9 cellular contexts compared by ENCODE assay signal in the genomic region with DNA sequence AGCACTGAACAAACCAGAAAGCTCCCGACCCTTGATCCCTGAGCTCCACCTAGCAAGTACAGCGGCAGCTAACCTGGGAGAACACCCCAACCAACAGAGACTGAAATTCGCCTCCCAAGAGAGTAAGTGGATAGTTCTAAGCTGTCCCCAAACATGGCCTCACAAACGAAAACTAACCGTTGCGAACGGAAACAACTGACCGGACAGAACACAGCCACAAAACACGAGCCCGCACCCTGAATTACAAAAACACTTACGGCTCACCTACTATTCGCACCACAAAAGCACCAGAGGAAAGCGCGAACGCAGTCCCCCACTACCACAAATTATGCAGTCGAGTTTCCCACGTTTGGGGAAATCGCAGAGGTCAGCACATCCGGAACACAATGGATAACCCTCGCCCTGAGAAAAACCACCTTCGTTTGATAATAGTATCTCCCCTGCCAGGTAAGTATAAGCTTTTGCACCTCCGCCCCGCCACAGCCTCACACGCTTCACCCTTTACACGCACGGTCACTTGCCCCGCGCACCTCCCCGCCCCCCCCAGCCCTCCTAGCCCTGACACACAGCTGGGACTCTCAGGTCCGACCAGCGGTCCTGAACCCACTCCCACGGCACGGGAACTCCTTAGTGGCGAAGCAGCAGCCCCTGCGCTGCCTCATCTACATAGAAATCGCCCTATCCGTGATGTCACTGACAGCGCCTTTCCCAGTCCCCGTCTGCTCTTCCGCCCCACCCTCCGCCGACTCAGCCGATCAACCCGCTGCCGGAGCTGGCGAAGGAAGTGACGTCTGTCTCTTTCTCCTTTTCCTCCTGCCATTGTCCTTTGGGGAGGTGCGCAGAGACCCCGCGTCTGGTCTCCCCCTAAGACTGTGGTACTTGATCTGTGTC. TPM values are rescaled to one million over a fixed set of nuclear protein-coding genes. Genes with fewer than 3 reads are reported as not detected.
DNase-seq lines count a peak whose midpoint lies in the region; ATAC-seq and TF ChIP-seq lines count a peak whose summit lies in the region.
"Not testable (repeated sequence)": the region's sequence is repeated elsewhere in the genome, so short reads cannot be mapped to it uniquely, and the experiment has no call there.
"Had no signal": no experiment of that assay in that cellular context is flagged by ENCODE, and none has a peak within 500 bp of the region (broad histone marks: within the 10 kb centered on the region; RNA-seq: fewer than 3 reads in every experiment).

No MANE protein-coding gene starts in this region.

- CTCF ChIA-PET in OCI-LY7 (lab: Charles Lee; ENCODE audit: unreplicated experiment) = not testable (repeated sequence)

- not testable (repeated sequence) for H3K27me3 ChIP-seq in effector memory CD4-positive, alpha-beta T cell (replicated peaks; ENCODE audit: control insufficient read depth, insufficient read depth, low read length, poor library complexity, severe bottlenecking)

- peak overlapping the region; percentile 77 for H3K27ac ChIP-seq in OCI-LY7 (ENCODE audit: low read depth, low read length, poor library complexity, severe bottlenecking)
- H3K27ac ChIP-seq in effector memory CD4-positive, alpha-beta T cell (ENCODE audit: insufficient read depth, low read length, poor library complexity, severe bottlenecking) = peak overlapping the region; percentile 69

- H3K9me3 Mint-ChIP-seq in IgD-negative memory B cell, mesothelial cell of epicardium: not testable (repeated sequence)

- peak overlapping the region; percentile 68 for H3K4me3 ChIP-seq in OCI-LY7 (ENCODE audit: low read depth, low read length, poor library complexity, severe bottlenecking)
- H3K4me3 ChIP-seq in effector memory CD4-positive, alpha-beta T cell (ENCODE audit: insufficient read depth, low read depth, low read length, poor library complexity, severe bottlenecking) = peak overlapping the region; percentile 40

- not testable (repeated sequence) for H3K79me2 ChIP-seq in OCI-LY7 (ENCODE audit: insufficient read depth, low read depth, low read length)

- not testable (repeated sequence) for H2AFZ ChIP-seq in OCI-LY7 (ENCODE audit: low read length)

- ATAC-seq in GM21423 (IDR thresholded peaks at IDR 0.05; ENCODE audit: unreplicated experiment) = peak; percentile 80

- intact Hi-C loops in OCI-LY7 (cut with micrococcal nuclease; ENCODE audit: unreplicated experiment) = not testable (repeated sequence)

- not testable (repeated sequence) for H3K9me3 ChIP-seq in OCI-LY7 (ENCODE audit: low read length); effector memory CD4-positive, alpha-beta T cell (ENCODE audit: control insufficient read depth, low read length)

- not testable (repeated sequence) for H3K27me3 Mint-ChIP-seq in IgD-negative memory B cell; mesothelial cell of epicardium (ENCODE audit: low read depth)

- H3K36me3 ChIP-seq in OCI-LY7 (ENCODE audit: insufficient read depth, low read length); effector memory CD4-positive, alpha-beta T cell (ENCODE audit: control insufficient read depth, insufficient read depth, low read length): not testable (repeated sequence)

- H3K27ac Mint-ChIP-seq in IgD-negative memory B cell = peak overlapping the region; percentile 85 to 100 (median 97)
- H3K27ac Mint-ChIP-seq in mesothelial cell of epicardium = peak overlapping the region; percentile 100

- not testable (repeated sequence) for H3K9me2 ChIP-seq in OCI-LY7 (ENCODE audit: insufficient read depth, low read length)

- not testable (repeated sequence) for TF ChIP-seq CTCF in OCI-LY7 (conservative IDR thresholded peaks at IDR 0.05; ENCODE audit: low read length); mesothelial cell of epicardium (IDR thresholded peaks at IDR 0.05; ENCODE audit: unreplicated experiment)

- not testable (repeated sequence) for H3K36me3 Mint-ChIP-seq in IgD-negative memory B cell, mesothelial cell of epicardium

- H3K4me3 Mint-ChIP-seq in IgD-negative memory B cell (peak overlapping the region; percentile 76 to 96 (median 90)), mesothelial cell of epicardium (peak overlapping the region; percentile 72)

- not testable (repeated sequence) for H3K4me1 ChIP-seq in OCI-LY7 (ENCODE audit: insufficient read depth, low read length, poor library complexity, severe bottlenecking); effector memory CD4-positive, alpha-beta T cell (ENCODE audit: control insufficient read depth, insufficient read depth, low read length, poor library complexity, severe bottlenecking)

- DNase-seq in COLO668 (lab: John Stamatoyannopoulos, UW; ENCODE audit: unreplicated experiment) (peak; percentile 80), OCI-LY7 (ENCODE audit: low spot score) (peak; percentile 96), mesothelial cell of epicardium (ENCODE audit: low spot score in 2 of 2, unreplicated experiment in 2 of 2) (peak; percentile 67 to 79)
- DNase-seq in activated CD8-positive, alpha-beta memory T cell treated with anti-CD3 and anti-CD28 coated beads for 48 hours (ENCODE audit: low read depth in 2 of 3, low spot score in 2 of 3) = peak; percentile 21 to 60 (median 47)
- peak; percentile 64 to 84 (median 83) for DNase-seq in effector memory CD4-positive, alpha-beta T cell
- DNase-seq in stimulated activated CD4-positive, alpha-beta T cell treated with anti-CD3 and anti-CD28 coated beads, TNF-alpha, amount 100 ng/mL, for 24 hours (ENCODE audit: low read depth in 3 of 3) = peak; percentile 45 to 88 (median 67)

- BruUV-seq in OCI-LY7 (replicated peaks; lab: Mats Ljungman, UMichigan) = TSS peak; percentile 96

- peak overlapping the region; percentile 78 for H3K4me2 ChIP-seq in OCI-LY7 (ENCODE audit: low read length)

- POLR2A ChIA-PET in OCI-LY7 (lab: Charles Lee) = not testable (repeated sequence)

- H3K4me1 Mint-ChIP-seq in IgD-negative memory B cell, mesothelial cell of epicardium: not testable (repeated sequence)

- not testable (repeated sequence) for H4K20me1 ChIP-seq in OCI-LY7 (ENCODE audit: insufficient read depth, low read length)

RNA-seq across cellular contexts. Expression of a gene that starts 38.8 kb away (rescaled TPM):
- polyA plus RNA-seq in IgD-negative memory B cell = not detected
- total RNA-seq in OCI-LY7 (2014; rRNA removed; shearing (Covaris generic)) = not detected in 2 replicates
- not detected in 2 replicates for total RNA-seq in OCI-LY7 (2022)
- not detected in 3 replicates for total RNA-seq in mesothelial cell of epicardium
- total RNA-seq: left ventricle myocardium inferior had no signal

Comparison
In these comparisons a context has a peak if more than half of its experiments do, and no peak if none do; other contexts are left out.
1. Peak in every context shown above with its lines: DNase-seq, ATAC-seq, H3K4me3 ChIP-seq and H3K27ac ChIP-seq.